Comparison of ENCODE assay signal across 20 cellular contexts in genomic region chr11:10818594-10818993, GRCh38. TPM values are rescaled to one million over a fixed set of nuclear protein-coding genes. Genes with fewer than 3 reads are reported as not detected.
DNase-seq lines count a peak whose midpoint lies in the region; ATAC-seq, FAIRE-seq and TF ChIP-seq lines count a peak whose summit lies in the region.
"Had no signal": no experiment of that assay in that cellular context is flagged by ENCODE, and none has a peak within 500 bp of the region (broad histone marks: within the 10 kb centered on the region; RNA-seq: fewer than 3 reads in every experiment).

No MANE protein-coding gene starts in this region.

- H3K36me3 ChIP-seq in mucosa of descending colon (ENCODE audit: low read depth), result no peaks in the 10 kb centered on the region
- H3K36me3 ChIP-seq: upper lobe of left lung had no signal

- in situ Hi-C loops in GM13977 (cut with MboI; ENCODE audit: low pct_unique_long_range_greater_than_20kb, low sequenced_read_pairs, unreplicated experiment), result no loop called here

- DNase-seq in AG20443 (ENCODE audit: low spot score), result peak; percentile 49
- peak; percentile 40 for DNase-seq in HTR-8/SVneo (ENCODE audit: insufficient read length, low spot score)
- peak; percentile 44 for DNase-seq in amniotic stem cell (lab: John Stamatoyannopoulos, UW)
- DNase-seq in mucosa of descending colon, result no peak
- no peak for DNase-seq in GM13977 (ENCODE audit: low spot score)
- DNase-seq in D721Med (ENCODE audit: insufficient read length, low spot score), result no peak
- DNase-seq: activated CD4-positive, CD25-positive, alpha-beta regulatory T cell; activated naive CD4-positive, alpha-beta T cell treated with anti-CD3 and anti-CD28 coated beads, Interleukin-2, amount 10 ng/mL, durations not matched to agents 7 days and 5 days; caudate nucleus; GDM1; hippocampal formation; MV-4-11; naive thymus-derived CD8-positive, alpha-beta T cell; NCI-H2171 treated with DMSO at 0.1 percent for 48 hours; SW 1271; upper lobe of left lung had no signal

- FAIRE-seq in HTR-8/SVneo (lab: Jason Lieb, UNC) (peak; percentile 20), D721Med (lab: Jason Lieb, UNC) (no peak)

- intact Hi-C loops in mucosa of descending colon (cut with DNase I, micrococcal nuclease), result no loop called here

- H3K9me3 ChIP-seq in mucosa of descending colon, result no peaks in the 10 kb centered on the region
- H3K9me3 ChIP-seq: upper lobe of left lung had no signal

- peak; percentile 24 for ATAC-seq in mucosa of descending colon
- ATAC-seq in HG02840 (IDR thresholded peaks at IDR 0.05; ENCODE audit: low FRiP score, unreplicated experiment), result no peak
- ATAC-seq in HG03097 (IDR thresholded peaks at IDR 0.05; ENCODE audit: low FRiP score, unreplicated experiment), result no peak
- ATAC-seq: HCT116; left lobe of liver; naive thymus-derived CD8-positive, alpha-beta T cell had no signal

- TF ChIP-seq CTCF in mucosa of descending colon (IDR thresholded peaks at IDR 0.05), result no peak
- no peak for TF ChIP-seq CTCF in GM13977 (IDR thresholded peaks at IDR 0.05; ENCODE audit: extremely low read depth, insufficient read depth, missing control alignments)
- TF ChIP-seq CTCF in D721Med (IDR thresholded peaks at IDR 0.05; ENCODE audit: insufficient read depth, missing control alignments), result no peak

- no peak overlapping the region for H3K4me3 ChIP-seq in mucosa of descending colon
- H3K4me3 ChIP-seq: upper lobe of left lung had no signal

- H3K4me1 ChIP-seq in mucosa of descending colon (ENCODE audit: low read depth), result peaks cover 4% of the 10 kb centered on the region
- H3K4me1 ChIP-seq: upper lobe of left lung had no signal

RNA-seq across cellular contexts. Expression of gene EIF4G2, which starts 9.9 kb away (rescaled TPM):
- 100 to 1,000 TPM; 776 to 976 (median 934) TPM for total RNA-seq in mucosa of descending colon

RNA-seq across cellular contexts. Expression of gene ZBED5, which starts 39.3 kb away (rescaled TPM):
- 10 to 100 TPM; 39.5 to 54.2 (median 42.6) TPM for total RNA-seq in mucosa of descending colon

Comparison
In these comparisons a context has a peak if more than half of its experiments do, and no peak if none do; other contexts are left out.
1. DNase-seq: peak in AG20443 (single experiment), HTR-8/SVneo (single experiment) and amniotic stem cell (single experiment); none in mucosa of descending colon (0 of 3), GM13977 (single experiment) and D721Med (single experiment).